ENCODE assay signal across 8 cellular contexts in genomic region chr5:400282-401215, GRCh38. TPM values are rescaled to one million over a fixed set of nuclear protein-coding genes. Genes with fewer than 3 reads are reported as not detected.
A peak's percentile ranks its signal among the peaks of the same experiment; 100 is the strongest.
DNase-seq lines count a peak whose midpoint lies in the region; ATAC-seq, FAIRE-seq and TF ChIP-seq lines count a peak whose summit lies in the region.

No MANE protein-coding gene starts in this region.

- H3K36me3 Mint-ChIP-seq in astrocyte (ENCODE audit: low read depth, unreplicated experiment) = peaks cover 9% of the 10 kb centered on the region

- no peak overlapping the region for H2AFZ ChIP-seq in astrocyte (ENCODE audit: low read depth, low read length)

- peak overlapping the region; percentile 80 for H3K4me2 ChIP-seq in astrocyte (ENCODE audit: low read length)

- TF ChIP-seq CTCF in AG09319 (IDR thresholded peaks at IDR 0.05; ENCODE audit: low read depth, low read length) (no peak), astrocyte (IDR thresholded peaks at IDR 0.05; ENCODE audit: insufficient read depth, low read depth, low read length) (no peak)

- H3K9me3 ChIP-seq in astrocyte (ENCODE audit: insufficient read depth, low read depth, low read length) (no peaks in the 10 kb centered on the region), mucosa of rectum (ENCODE audit: control insufficient read depth in 2 of 2, low read length in 2 of 2) (no peaks in the 10 kb centered on the region)

- peak overlapping the region; percentile 64 for H3K27ac Mint-ChIP-seq in astrocyte (ENCODE audit: unreplicated experiment)

- no peaks in the 10 kb centered on the region for H4K20me1 ChIP-seq in astrocyte (ENCODE audit: insufficient read depth, low read length)

- H3K4me1 Mint-ChIP-seq in astrocyte (ENCODE audit: low read depth, unreplicated experiment) = peaks cover 15% of the 10 kb centered on the region

- FAIRE-seq in astrocyte (lab: Jason Lieb, UNC) = peak; percentile 74

- peaks cover 6% of the 10 kb centered on the region for H3K27me3 Mint-ChIP-seq in astrocyte (ENCODE audit: low read depth, unreplicated experiment)

- H3K27ac ChIP-seq in astrocyte (ENCODE audit: low read depth, low read length) (peak overlapping the region; percentile 99), mucosa of rectum (ENCODE audit: low read depth in 2 of 2, low read length in 2 of 2) (peak overlapping the region; percentile 73 to 86)

- no peaks in the 10 kb centered on the region for H3K27me3 ChIP-seq in astrocyte (ENCODE audit: insufficient read depth, low read length)
- H3K27me3 ChIP-seq in mucosa of rectum (ENCODE audit: control insufficient read depth in 2 of 2, insufficient read depth in 2 of 2, low read length in 2 of 2) = peaks cover 0 to 5% of the 10 kb centered on the region in 2 donors

- H3K36me3 ChIP-seq in astrocyte (ENCODE audit: insufficient read depth, low read length) (no peaks in the 10 kb centered on the region), mucosa of rectum (ENCODE audit: control insufficient read depth in 2 of 2, insufficient read depth in 2 of 2, low read length in 2 of 2) (no peaks in the 10 kb centered on the region)

- H3K4me1 ChIP-seq in astrocyte (ENCODE audit: insufficient read depth, low read length) = peaks cover 37% of the 10 kb centered on the region
- peaks cover 4 to 12% of the 10 kb centered on the region in 2 donors for H3K4me1 ChIP-seq in mucosa of rectum (ENCODE audit: control insufficient read depth in 2 of 2, insufficient read depth in 2 of 2, low read length in 2 of 2)

- no peaks in the 10 kb centered on the region for H3K79me2 ChIP-seq in astrocyte (ENCODE audit: insufficient read depth, low read length)

- peak overlapping the region; percentile 94 for H3K9ac ChIP-seq in astrocyte (ENCODE audit: low read length)
- H3K9ac ChIP-seq in mucosa of rectum (ENCODE audit: low read depth in 1 of 2, low read length in 2 of 2) = peak overlapping the region in 1 of 2 donors; percentile 32

- H3K4me3 ChIP-seq in astrocyte (ENCODE audit: insufficient read depth, low read depth, low read length) (peak overlapping the region; percentile 20), mucosa of rectum (ENCODE audit: low read length in 2 of 2) (peak overlapping the region; percentile 3 to 44)

- DNase-seq in AG09319 (ENCODE audit: extremely low read depth, low read depth) (peak; percentile 89), HS-5 (ENCODE audit: low read depth) (peak; percentile 49), astrocyte (ENCODE audit: low read depth) (peak; percentile 31), cerebellum (ENCODE audit: low spot score) (no peak)
- no peak for DNase-seq in effector CD8-positive, alpha-beta T cell (lab: John Stamatoyannopoulos, UW)

- peaks cover 8% of the 10 kb centered on the region for H3K9me3 Mint-ChIP-seq in astrocyte (ENCODE audit: unreplicated experiment)

- ATAC-seq in GM19043 (IDR thresholded peaks at IDR 0.05; ENCODE audit: low read depth, unreplicated experiment) (peak; percentile 15), HG03565 (IDR thresholded peaks at IDR 0.05; ENCODE audit: unreplicated experiment) (no peak)

- no peak overlapping the region for H3K4me3 Mint-ChIP-seq in astrocyte (ENCODE audit: unreplicated experiment)

RNA-seq across cellular contexts. Expression of gene EXOC3, which starts 42.4 kb away (rescaled TPM):
- total RNA-seq in astrocyte (36.7 and 37.9 TPM in 2 replicates), cerebellum (27.8 TPM)

Comparison
In these comparisons a context has a peak if more than half of its experiments do, and no peak if none do; other contexts are left out.
1. DNase-seq: peak in AG09319 (single experiment), HS-5 (single experiment) and astrocyte (single experiment); none in cerebellum (single experiment) and effector CD8-positive, alpha-beta T cell (single experiment).